ENCODE assay signal across 24 cellular contexts in the genomic region with DNA sequence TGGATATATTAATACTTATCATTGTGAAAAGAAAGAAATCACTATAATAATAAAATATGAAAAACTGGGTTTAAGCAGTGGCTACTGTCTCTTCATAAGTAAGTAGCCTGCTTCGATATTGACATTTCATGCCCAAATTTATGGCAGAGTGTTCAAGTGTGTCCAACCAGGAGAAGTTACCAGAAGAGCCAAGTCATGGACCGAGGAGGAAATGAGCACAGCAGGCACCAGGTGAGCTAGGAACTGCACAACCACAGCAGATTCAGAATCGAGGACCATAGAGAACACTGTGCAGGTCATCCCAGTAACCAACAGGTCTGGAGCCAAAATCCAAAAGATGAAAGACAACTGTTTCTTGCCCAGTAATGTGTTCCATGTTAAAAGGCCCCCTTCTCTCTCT.
"Had no signal": no experiment of that assay in that cellular context is flagged by ENCODE, and none has a peak within 500 bp of the region (broad histone marks: within the 10 kb centered on the region; RNA-seq: fewer than 3 reads in every experiment).

No MANE protein-coding gene starts in this region.

- H3K27ac ChIP-seq: heart left ventricle, left ventricle myocardium inferior, pancreas, right atrium auricular region, right lobe of liver, stomach, testis, thyroid gland, transverse colon, upper lobe of left lung had no signal

- H3K4me2 ChIP-seq: smooth muscle cell had no signal

- H3K4me1 Mint-ChIP-seq: memory B cell; naive thymus-derived CD8-positive, alpha-beta T cell; nephron had no signal

- FAIRE-seq: pancreas had no signal

- DNase-seq: glutamatergic neuron; heart left ventricle; hypothalamus; islet precursor cell; left ventricle myocardium inferior; naive thymus-derived CD8-positive, alpha-beta T cell; pancreas; posterior cingulate gyrus; right lobe of liver; stimulated activated CD4-positive, alpha-beta T cell treated with anti-CD3 and anti-CD28 coated beads, Interleukin-1b, Interleukin-23, amount 100 ng/mL, for 48 hours; stimulated activated CD4-positive, alpha-beta T cell treated with anti-CD3 and anti-CD28 coated beads, Interleukin-2, amount 100 ng/mL, for 48 hours; stimulated activated CD4-positive, alpha-beta T cell treated with anti-CD3 and anti-CD28 coated beads, Interleukin-4, amount 100 ng/mL, for 4 hours; stimulated activated CD8-positive, alpha-beta memory T cell treated with anti-CD3 and anti-CD28 coated beads, Interleukin-4, amount 100 ng/mL, for 48 hours; stimulated activated naive CD8-positive, alpha-beta T cell treated with anti-CD3 and anti-CD28 coated beads, Interleukin-15, Interleukin-2, amounts not matched to agents 100 U/mL and 50 U/mL, for 24 hours; stomach; testis; thyroid gland; transverse colon; upper lobe of left lung had no signal

- H3K27ac Mint-ChIP-seq: memory B cell; naive thymus-derived CD8-positive, alpha-beta T cell; nephron; stimulated activated memory B cell treated with anti-CD40 and anti-IgM and Interleukin-4, amounts not matched to agents 10 μg/mL and 1 μg/mL and 100 μg/mL, for 72 hours had no signal

- H3K36me3 Mint-ChIP-seq: memory B cell; naive thymus-derived CD8-positive, alpha-beta T cell; stimulated activated memory B cell treated with anti-CD40 and anti-IgM and Interleukin-4, amounts not matched to agents 10 μg/mL and 1 μg/mL and 100 μg/mL, for 72 hours had no signal

- H3K9me3 Mint-ChIP-seq: stimulated activated memory B cell treated with anti-CD40 and anti-IgM and Interleukin-4, amounts not matched to agents 10 μg/mL and 1 μg/mL and 100 μg/mL, for 72 hours had no signal

- H3K4me3 ChIP-seq: heart left ventricle, left ventricle myocardium inferior, pancreas, right atrium auricular region, right lobe of liver, smooth muscle cell, stomach, testis, thyroid gland, transverse colon, upper lobe of left lung had no signal

- H3K27me3 ChIP-seq: heart left ventricle, pancreas, right atrium auricular region, right lobe of liver, stomach, testis, thyroid gland, transverse colon, upper lobe of left lung had no signal

- H3K27me3 Mint-ChIP-seq: memory B cell; naive thymus-derived CD8-positive, alpha-beta T cell; stimulated activated memory B cell treated with anti-CD40 and anti-IgM and Interleukin-4, amounts not matched to agents 10 μg/mL and 1 μg/mL and 100 μg/mL, for 72 hours had no signal

- H3K4me1 ChIP-seq: heart left ventricle, left ventricle myocardium inferior, pancreas, right atrium auricular region, right lobe of liver, stomach, testis, thyroid gland, transverse colon, upper lobe of left lung had no signal

- ATAC-seq: heart left ventricle; naive thymus-derived CD8-positive, alpha-beta T cell; pancreas; right lobe of liver; stimulated activated memory B cell treated with anti-CD40 and anti-IgM and Interleukin-4, amounts not matched to agents 10 μg/mL and 1 μg/mL and 100 μg/mL, for 72 hours; stimulated activated naive CD8-positive, alpha-beta T cell treated with anti-CD3 and anti-CD28 coated beads, Interleukin-15, Interleukin-2, amounts not matched to agents 100 U/mL and 50 U/mL, for 24 hours had no signal

- H3K4me3 Mint-ChIP-seq: memory B cell; naive thymus-derived CD8-positive, alpha-beta T cell; nephron; stimulated activated memory B cell treated with anti-CD40 and anti-IgM and Interleukin-4, amounts not matched to agents 10 μg/mL and 1 μg/mL and 100 μg/mL, for 72 hours had no signal

- H3K36me3 ChIP-seq: heart left ventricle, left ventricle myocardium inferior, pancreas, right atrium auricular region, right lobe of liver, stomach, thyroid gland, transverse colon, upper lobe of left lung had no signal

- H3K9me3 ChIP-seq: pancreas, right atrium auricular region, right lobe of liver, stomach, testis, thyroid gland, transverse colon, upper lobe of left lung had no signal
